Comparison of ENCODE assay signal across 8 cellular contexts in genomic region chr18:50356036-50356945, GRCh38. TPM values are rescaled to one million over a fixed set of nuclear protein-coding genes. Genes with fewer than 3 reads are reported as not detected.
DNase-seq lines count a peak whose midpoint lies in the region; ATAC-seq and TF ChIP-seq lines count a peak whose summit lies in the region.

No MANE protein-coding gene starts in this region.

- TF ChIP-seq CTCF in lower lobe of right lung (IDR thresholded peaks at IDR 0.05): no peak

- peak; percentile 81 for ATAC-seq in GM19351 (IDR thresholded peaks at IDR 0.05; ENCODE audit: unreplicated experiment)
- peak; percentile 66 for ATAC-seq in HG03280 (IDR thresholded peaks at IDR 0.05; ENCODE audit: unreplicated experiment)
- ATAC-seq in lower lobe of right lung: peak; percentile 72 to 77

- peaks cover 26% of the 10 kb centered on the region for H3K27me3 ChIP-seq in lower lobe of right lung (ENCODE audit: low read depth)

- H3K9me3 ChIP-seq in lower lobe of right lung: no peaks in the 10 kb centered on the region

- H3K27ac ChIP-seq in lower lobe of right lung: no peak overlapping the region

- in situ Hi-C loops in ACHN (cut with HindIII; ENCODE audit: low pct_ligation_motif_present, low pct_unique_long_range_greater_than_20kb, low sequenced_read_pairs): no loop called here

- no peaks in the 10 kb centered on the region for H3K4me1 ChIP-seq in lower lobe of right lung

- DNase-seq in DMS53 treated with DMSO at 0.1 percent for 48 hours (lab: John Stamatoyannopoulos, UW; ENCODE audit: unreplicated experiment): peak; percentile 64
- peak; percentile 3 for DNase-seq in SW480 (ENCODE audit: low spot score)
- DNase-seq in lower lobe of right lung: no peak
- no peak for DNase-seq in ACHN
- no peak for DNase-seq in stimulated activated CD4-positive, alpha-beta T cell treated with anti-CD3 and anti-CD28 coated beads, Interleukin-4, amount 100 ng/mL, for 1 hour
- DNase-seq in hippocampal formation (lab: John Stamatoyannopoulos, UW): no peak

- intact Hi-C loops in lower lobe of right lung (cut with DNase I): loop anchor here (5.0 kb wide), 1 partner anchor 139 kb away; no protein-coding TSS in a partner anchor

- no peak overlapping the region for H3K4me3 ChIP-seq in lower lobe of right lung

- H3K36me3 ChIP-seq in lower lobe of right lung: no peaks in the 10 kb centered on the region

RNA-seq across cellular contexts. Expression of gene SKA1, which starts 18.6 kb away (rescaled TPM):
- 1.2 TPM for total RNA-seq in lower lobe of right lung

Comparison
In these comparisons a context has a peak if more than half of its experiments do, and no peak if none do; other contexts are left out.
1. DNase-seq: peak in DMS53 treated with DMSO at 0.1 percent for 48 hours (single experiment) and SW480 (single experiment); none in lower lobe of right lung (single experiment), ACHN (single experiment), stimulated activated CD4-positive, alpha-beta T cell treated with anti-CD3 and anti-CD28 coated beads, Interleukin-4, amount 100 ng/mL, for 1 hour (single experiment) and hippocampal formation (0 of 2).
2. Peak in every context shown above with its lines, with median percentiles within 50 percentile points of each other: ATAC-seq.